ENCODE assay signal across 8 cellular contexts in the genomic region with DNA sequence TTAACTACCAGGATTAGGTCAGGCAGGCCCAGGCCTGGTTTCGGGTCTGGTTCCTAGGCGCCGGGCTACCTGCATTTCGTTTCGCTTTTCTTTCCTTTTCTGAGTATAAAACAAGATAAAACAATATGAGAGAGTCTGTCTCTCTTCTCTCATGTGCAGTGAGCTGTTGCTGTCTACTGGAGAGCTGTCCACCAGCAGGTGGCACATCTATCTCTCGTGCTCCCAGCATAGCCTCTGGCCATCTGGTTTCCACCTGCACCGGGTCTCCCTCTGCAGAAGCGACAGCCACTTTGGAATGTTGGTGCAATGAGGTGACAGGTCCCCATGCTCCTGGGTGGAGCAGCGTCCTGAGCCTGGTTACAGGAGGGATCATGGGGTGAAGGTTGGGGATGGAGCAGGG. TPM values are rescaled to one million over a fixed set of nuclear protein-coding genes. Genes with fewer than 3 reads are reported as not detected.
DNase-seq lines count a peak whose midpoint lies in the region; ATAC-seq and TF ChIP-seq lines count a peak whose summit lies in the region.

No MANE protein-coding gene starts in this region.

- ATAC-seq in body of pancreas (peak; percentile 62), GM18870 (IDR thresholded peaks at IDR 0.05; ENCODE audit: unreplicated experiment) (no peak), GM21360 (IDR thresholded peaks at IDR 0.05; ENCODE audit: unreplicated experiment) (no peak)

- no peak overlapping the region for H3K27ac ChIP-seq in body of pancreas

- DNase-seq in DMS 273 treated with DMSO at 0.1 percent for 48 hours (lab: John Stamatoyannopoulos, UW), result peak; percentile 7
- peak; percentile 66 for DNase-seq in HPDE6-E6E7 (ENCODE audit: extremely low spot score)
- peak; percentile 78 for DNase-seq in RPMI8226
- peak; percentile 44 to 71 (median 62) for DNase-seq in body of pancreas
- DNase-seq in iris pigment epithelial cell (ENCODE audit: low read depth), result peak; percentile 62
- DNase-seq in stimulated activated CD4-positive, alpha-beta T cell treated with anti-CD3 and anti-CD28 coated beads, Interleukin-4, amount 100 ng/mL, for 1 hour, result peak; percentile 20

- 8 to 13% methylated on average over 9 of the region's 9 CpGs for WGBS in body of pancreas, 2 donors

- peaks cover 5% of the 10 kb centered on the region for H3K4me1 ChIP-seq in body of pancreas

- intact Hi-C loops in body of pancreas (cut with DNase I), result no loop called here

- no peak overlapping the region for H3K4me3 ChIP-seq in body of pancreas

- H3K9me3 ChIP-seq in body of pancreas, result no peaks in the 10 kb centered on the region

- TF ChIP-seq POLR2A in body of pancreas (IDR thresholded peaks at IDR 0.05), result no peak

- no peaks in the 10 kb centered on the region for H3K36me3 ChIP-seq in body of pancreas (replicated peaks in 1 of 2; ENCODE audit: insufficient read depth in 1 of 2, low read depth in 2 of 2)

- no peaks in the 10 kb centered on the region for H3K27me3 ChIP-seq in body of pancreas

- peak; percentile 21 to 54 (median 42) for TF ChIP-seq CTCF in body of pancreas (IDR thresholded peaks at IDR 0.05)

RNA-seq across cellular contexts. Expression of a gene that starts 27.7 kb away (rescaled TPM):
- total RNA-seq in body of pancreas, result not detected

RNA-seq across cellular contexts. Expression of a gene that starts 27.8 kb away (rescaled TPM):
- not detected for total RNA-seq in body of pancreas

Comparison
In these comparisons a context has a peak if more than half of its experiments do, and no peak if none do; other contexts are left out.
1. DNase-seq: peak in every context shown above with its lines; median percentile 78 in RPMI8226; 66 in HPDE6-E6E7; 62 in iris pigment epithelial cell; 62 in body of pancreas; 20 in stimulated activated CD4-positive, alpha-beta T cell treated with anti-CD3 and anti-CD28 coated beads, Interleukin-4, amount 100 ng/mL, for 1 hour; 7 in DMS 273 treated with DMSO at 0.1 percent for 48 hours.